In the genomic region with DNA sequence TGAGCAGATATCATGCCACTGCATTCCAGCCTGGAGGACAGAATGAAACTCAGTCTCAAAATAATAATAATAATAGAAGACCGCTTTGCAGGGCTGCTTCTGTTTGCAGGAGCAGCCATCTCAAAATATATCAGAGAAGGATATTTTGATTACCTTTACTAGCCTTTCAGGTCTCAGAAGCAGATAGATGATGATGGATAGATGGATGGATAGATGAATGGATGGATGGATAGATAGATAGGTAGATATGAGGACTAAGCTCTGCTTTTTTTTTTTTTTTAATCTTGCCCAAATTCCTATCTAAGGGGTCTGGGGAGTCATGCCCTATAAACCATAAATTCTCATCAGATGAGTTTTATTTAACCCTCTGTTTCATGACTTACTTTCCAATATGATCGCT, we compare ENCODE assay signal across 27 cellular contexts. TPM values are rescaled to one million over a fixed set of nuclear protein-coding genes. Genes with fewer than 3 reads are reported as not detected.
DNase-seq lines count a peak whose midpoint lies in the region; ATAC-seq and TF ChIP-seq lines count a peak whose summit lies in the region.
"Had no signal": no experiment of that assay in that cellular context is flagged by ENCODE, and none has a peak within 500 bp of the region (broad histone marks: within the 10 kb centered on the region; RNA-seq: fewer than 3 reads in every experiment).

No MANE protein-coding gene starts in this region.

- H3K27me3 ChIP-seq in OCI-LY3 (ENCODE audit: low read depth, low read length) (peaks cover 17% of the 10 kb centered on the region), tibial nerve (no peaks in the 10 kb centered on the region)
- H3K27me3 ChIP-seq: BLaER1 had no signal

- peaks cover 63% of the 10 kb centered on the region for H3K4me1 Mint-ChIP-seq in activated T-cell treated with anti-CD3 and anti-CD28 coated beads, Interleukin-2, amount 50 U/mL, for 72 hours (ENCODE audit: low read depth)
- peaks cover 66% of the 10 kb centered on the region for H3K4me1 Mint-ChIP-seq in activated naive CD8-positive, alpha-beta T cell treated with anti-CD3 and anti-CD28 coated beads, Interleukin-2, amount 50 U/mL, for 24 hours
- peaks cover 61% of the 10 kb centered on the region for H3K4me1 Mint-ChIP-seq in stimulated activated effector memory CD8-positive, alpha-beta T cell treated with anti-CD3 and anti-CD28 coated beads, Interleukin-12 subunit alpha, Interleukin-12 subunit beta, amount 100 ng/mL, for 72 hours

- peak overlapping the region; percentile 64 for H3K4me2 ChIP-seq in OCI-LY3 (ENCODE audit: low read length)
- H3K4me2 ChIP-seq: A549 had no signal

- TF ChIP-seq CTCF in OCI-LY3 (IDR thresholded peaks at IDR 0.05; ENCODE audit: low read depth, low read length) = no peak
- no peak for TF ChIP-seq CTCF in tibial nerve (IDR thresholded peaks at IDR 0.05)

- H3K9ac ChIP-seq in OCI-LY3 (ENCODE audit: low read length) = peak overlapping the region; percentile 12; the same call in 1 of the 2 replicates
- H3K9ac ChIP-seq: BLaER1, parathyroid adenoma had no signal

- no peak overlapping the region for H2AFZ ChIP-seq in OCI-LY3 (ENCODE audit: low read depth, low read length)
- H2AFZ ChIP-seq: parathyroid adenoma had no signal

- H3K9me3 Mint-ChIP-seq in activated T-cell treated with anti-CD3 and anti-CD28 coated beads, Interleukin-2, amount 50 U/mL, for 72 hours = no peaks in the 10 kb centered on the region
- no peaks in the 10 kb centered on the region for H3K9me3 Mint-ChIP-seq in activated naive CD8-positive, alpha-beta T cell treated with anti-CD3 and anti-CD28 coated beads, Interleukin-2, amount 50 U/mL, for 24 hours
- H3K9me3 Mint-ChIP-seq in stimulated activated effector memory CD8-positive, alpha-beta T cell treated with anti-CD3 and anti-CD28 coated beads, Interleukin-12 subunit alpha, Interleukin-12 subunit beta, amount 100 ng/mL, for 72 hours = no peaks in the 10 kb centered on the region
- H3K9me3 Mint-ChIP-seq: nephron; T-helper 2 cell treated with Interferon-gamma antibody and Interleukin-4, amounts not matched to agents 5 μg/mL and 100 μg/mL, for 36 hours; WTC11 had no signal

- H3K4me1 ChIP-seq in OCI-LY3 (ENCODE audit: low read length) (peaks cover 60% of the 10 kb centered on the region), tibial nerve (no peaks in the 10 kb centered on the region)
- H3K4me1 ChIP-seq: parathyroid adenoma had no signal

- no peaks in the 10 kb centered on the region for H3K36me3 Mint-ChIP-seq in activated T-cell treated with anti-CD3 and anti-CD28 coated beads, Interleukin-2, amount 50 U/mL, for 72 hours (ENCODE audit: insufficient read depth in 2 of 2)
- no peaks in the 10 kb centered on the region for H3K36me3 Mint-ChIP-seq in activated naive CD8-positive, alpha-beta T cell treated with anti-CD3 and anti-CD28 coated beads, Interleukin-2, amount 50 U/mL, for 24 hours (ENCODE audit: low read depth)
- H3K36me3 Mint-ChIP-seq in stimulated activated effector memory CD8-positive, alpha-beta T cell treated with anti-CD3 and anti-CD28 coated beads, Interleukin-12 subunit alpha, Interleukin-12 subunit beta, amount 100 ng/mL, for 72 hours = peaks cover 24% of the 10 kb centered on the region
- H3K36me3 Mint-ChIP-seq: WTC11 had no signal

- DNase-seq in activated T-cell treated with anti-CD3 and anti-CD28 coated beads, Interleukin-2, amount 50 U/mL, for 72 hours = no peak
- DNase-seq in activated T-cell treated with anti-CD3 and anti-CD28 coated beads, Interleukin-2, amount 50 U/mL, for 48 hours = no peak
- DNase-seq in activated naive CD8-positive, alpha-beta T cell treated with anti-CD3 and anti-CD28 coated beads, Interleukin-2, amount 50 U/mL, for 24 hours = no peak
- DNase-seq in stimulated activated effector memory CD8-positive, alpha-beta T cell treated with anti-CD3 and anti-CD28 coated beads, Interleukin-12 subunit alpha, Interleukin-12 subunit beta, amount 100 ng/mL, for 72 hours (ENCODE audit: low spot score in 2 of 2) = no peak
- no peak for DNase-seq in tibial nerve (ENCODE audit: low spot score in 2 of 2)
- DNase-seq: activated effector memory CD4-positive, alpha-beta T cell treated with Interleukin-2 at 50 U/mL for 16 hours; DMS 273 treated with DMSO at 0.1 percent for 48 hours; head of caudate nucleus; left cardiac atrium; NCI-H1105; NCI-H2081 treated with DMSO at 0.1 percent for 48 hours; NCI-H510A treated with DMSO at 0.1 percent for 48 hours; right cardiac atrium; stimulated activated CD4-positive, alpha-beta T cell treated with anti-CD3 and anti-CD28 coated beads, Interleukin-12 subunit alpha, Interleukin-12 subunit beta, amount 100 ng/mL, for 4 hours had no signal

- no peaks in the 10 kb centered on the region for H4K20me1 ChIP-seq in OCI-LY3 (ENCODE audit: insufficient read depth, low read length)
- H4K20me1 ChIP-seq: BLaER1 had no signal

- WGBS in tibial nerve, 2 donors = 89 to 91% methylated on average over 2 of the region's 2 CpGs

- no peaks in the 10 kb centered on the region for H3K79me2 ChIP-seq in OCI-LY3 (ENCODE audit: low read length)
- H3K79me2 ChIP-seq: parathyroid adenoma had no signal

- H3K9me3 ChIP-seq in OCI-LY3 (ENCODE audit: insufficient read depth, low read length) (0 out of 2 replicates have a peak, but pooled peaks cover 2% of the 10 kb centered on the region), tibial nerve (no peaks in the 10 kb centered on the region)
- H3K9me3 ChIP-seq: A549, BLaER1 had no signal

- H3K27ac ChIP-seq in OCI-LY3 (ENCODE audit: low read length) (no peak overlapping the region), tibial nerve (no peak overlapping the region)
- H3K27ac ChIP-seq: A549, BLaER1, parathyroid adenoma had no signal

- peak overlapping the region; percentile 70 for H3K27ac Mint-ChIP-seq in activated T-cell treated with anti-CD3 and anti-CD28 coated beads, Interleukin-2, amount 50 U/mL, for 72 hours
- H3K27ac Mint-ChIP-seq in activated naive CD8-positive, alpha-beta T cell treated with anti-CD3 and anti-CD28 coated beads, Interleukin-2, amount 50 U/mL, for 24 hours = peak overlapping the region; percentile 91
- peak overlapping the region; percentile 98 for H3K27ac Mint-ChIP-seq in stimulated activated effector memory CD8-positive, alpha-beta T cell treated with anti-CD3 and anti-CD28 coated beads, Interleukin-12 subunit alpha, Interleukin-12 subunit beta, amount 100 ng/mL, for 72 hours
- H3K27ac Mint-ChIP-seq: T-helper 2 cell treated with Interferon-gamma antibody and Interleukin-4, amounts not matched to agents 5 μg/mL and 100 μg/mL, for 36 hours had no signal

- peak overlapping the region in 1 of 2 donors; percentile 49 for H3K4me3 Mint-ChIP-seq in activated T-cell treated with anti-CD3 and anti-CD28 coated beads, Interleukin-2, amount 50 U/mL, for 72 hours
- H3K4me3 Mint-ChIP-seq in activated naive CD8-positive, alpha-beta T cell treated with anti-CD3 and anti-CD28 coated beads, Interleukin-2, amount 50 U/mL, for 24 hours = peak overlapping the region; percentile 37
- H3K4me3 Mint-ChIP-seq in stimulated activated effector memory CD8-positive, alpha-beta T cell treated with anti-CD3 and anti-CD28 coated beads, Interleukin-12 subunit alpha, Interleukin-12 subunit beta, amount 100 ng/mL, for 72 hours = peak overlapping the region; percentile 63
- H3K4me3 Mint-ChIP-seq: nephron; T-helper 2 cell treated with Interferon-gamma antibody and Interleukin-4, amounts not matched to agents 5 μg/mL and 100 μg/mL, for 36 hours had no signal

- H3K36me3 ChIP-seq in OCI-LY3 (replicated peaks; ENCODE audit: low read depth, low read length) (no peaks in the 10 kb centered on the region), tibial nerve (peaks cover 0 to 5% (median 0%) of the 10 kb centered on the region in 3 donors)
- H3K36me3 ChIP-seq: BLaER1 had no signal

- TF ChIP-seq POLR2A in tibial nerve (IDR thresholded peaks at IDR 0.05) = no peak

- H3K27me3 Mint-ChIP-seq in activated T-cell treated with anti-CD3 and anti-CD28 coated beads, Interleukin-2, amount 50 U/mL, for 72 hours (ENCODE audit: low read depth) = peaks cover 13% of the 10 kb centered on the region
- H3K27me3 Mint-ChIP-seq in activated naive CD8-positive, alpha-beta T cell treated with anti-CD3 and anti-CD28 coated beads, Interleukin-2, amount 50 U/mL, for 24 hours = no peaks in the 10 kb centered on the region

- TF ChIP-seq EP300 in tibial nerve (IDR thresholded peaks at IDR 0.05) = no peak

- ATAC-seq in activated T-cell treated with anti-CD3 and anti-CD28 coated beads, Interleukin-2, amount 50 U/mL, for 72 hours (replicated peaks in 1 of 2) = no peak
- no peak for ATAC-seq in activated naive CD8-positive, alpha-beta T cell treated with anti-CD3 and anti-CD28 coated beads, Interleukin-2, amount 50 U/mL, for 24 hours
- no peak for ATAC-seq in stimulated activated effector memory CD8-positive, alpha-beta T cell treated with anti-CD3 and anti-CD28 coated beads, Interleukin-12 subunit alpha, Interleukin-12 subunit beta, amount 100 ng/mL, for 72 hours
- ATAC-seq in HG03108 (IDR thresholded peaks at IDR 0.05; ENCODE audit: unreplicated experiment) (no peak), GM21528 (IDR thresholded peaks at IDR 0.05; ENCODE audit: low FRiP score, unreplicated experiment) (no peak)
- ATAC-seq: A549, left cardiac atrium, right cardiac atrium, WTC11 had no signal

- H3K4me3 ChIP-seq in OCI-LY3 (ENCODE audit: low read length) = peak overlapping the region; percentile 56
- no peak overlapping the region for H3K4me3 ChIP-seq in tibial nerve
- H3K4me3 ChIP-seq: A549, BLaER1 had no signal

RNA-seq across cellular contexts. Expression of a gene that starts 18.5 kb away (rescaled TPM):
- total RNA-seq in activated T-cell treated with anti-CD3 and anti-CD28 coated beads, Interleukin-2, amount 50 U/mL, for 72 hours = 10 to 100 TPM; 21.9 to 24.4 TPM
- 1 to 10 TPM in 1 of 4 donors, not detected in 3; 1.1 TPM for total RNA-seq in tibial nerve
- total RNA-seq: cardiac septum, dermis microvascular lymphatic vessel endothelial cell, RPMI7951, subcutaneous adipose tissue had no signal

RNA-seq across cellular contexts. Expression of a gene that starts 36.9 kb away (rescaled TPM):
- 10 to 100 TPM; 41.5 to 61.0 TPM for total RNA-seq in activated T-cell treated with anti-CD3 and anti-CD28 coated beads, Interleukin-2, amount 50 U/mL, for 72 hours
- total RNA-seq in tibial nerve = 100 to 1,000 TPM; 189 to 264 (median 206) TPM

RNA-seq across cellular contexts. Expression of a gene that starts 38.5 kb away (rescaled TPM):
- 100 to 1,000 TPM in 1 of 2 donors, 10 to 100 TPM in 1; 77.8 to 115 TPM for total RNA-seq in activated T-cell treated with anti-CD3 and anti-CD28 coated beads, Interleukin-2, amount 50 U/mL, for 72 hours
- 10 to 100 TPM in 2 of 4 donors, 1 to 10 TPM in 2; 6.5 to 27.5 (median 11.4) TPM for total RNA-seq in tibial nerve

Comparison
In these comparisons a context has a peak if more than half of its experiments do, and no peak if none do; other contexts are left out.
1. RNA of a gene that starts 18.5 kb away (total RNA-seq): 21.9 to 24.4 TPM in activated T-cell treated with anti-CD3 and anti-CD28 coated beads, Interleukin-2, amount 50 U/mL, for 72 hours; 1.1 TPM in tibial nerve; every median in the first group is over 10 times any median in the second.
2. Peak in every context shown above with its lines, with median percentiles within 50 percentile points of each other: H3K27ac Mint-ChIP-seq.